In the genomic region with DNA sequence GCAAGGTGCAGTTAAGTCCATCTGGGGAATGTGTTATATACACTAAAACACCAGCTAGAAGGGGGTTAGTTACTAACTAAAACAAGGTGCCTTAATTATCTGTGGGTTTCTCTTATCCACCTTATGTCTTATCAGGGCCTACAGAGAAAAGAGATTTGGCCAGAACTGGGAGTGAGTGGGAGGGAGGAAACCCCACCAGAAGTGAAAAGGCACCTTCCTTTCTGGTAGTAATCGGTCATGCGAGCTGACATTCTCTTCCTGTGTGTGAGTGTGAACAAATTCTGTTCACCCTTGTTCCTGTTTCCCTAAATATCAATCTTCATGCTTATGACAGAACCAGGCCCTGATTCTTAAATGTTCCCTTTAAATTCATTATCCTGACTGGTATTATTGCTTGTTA, we compare ENCODE assay signal across 14 cellular contexts. TPM values are rescaled to one million over a fixed set of nuclear protein-coding genes. Genes with fewer than 3 reads are reported as not detected.
DNase-seq lines count a peak whose midpoint lies in the region; ATAC-seq and TF ChIP-seq lines count a peak whose summit lies in the region.
"Had no signal": no experiment of that assay in that cellular context is flagged by ENCODE, and none has a peak within 500 bp of the region (broad histone marks: within the 10 kb centered on the region; RNA-seq: fewer than 3 reads in every experiment).

No MANE protein-coding gene starts in this region.

- no peak overlapping the region for H3K14ac ChIP-seq in trophoblast cell (ENCODE audit: low read length)

- no peaks in the 10 kb centered on the region for H3K9me3 Mint-ChIP-seq in activated CD8-positive, alpha-beta T cell treated with anti-CD3 and anti-CD28 coated beads for 36 hours
- no peaks in the 10 kb centered on the region for H3K9me3 Mint-ChIP-seq in activated CD8-positive, alpha-beta T cell treated with anti-CD3 and anti-CD28 coated beads, Interleukin-2, amount 10 ng/mL, durations not matched to agents 7 days and 5 days (ENCODE audit: insufficient read depth)
- no peaks in the 10 kb centered on the region for H3K9me3 Mint-ChIP-seq in stimulated activated naive B cell treated with anti-CD40 and anti-IgM and Interleukin-4, amounts not matched to agents 10 μg/mL and 1 μg/mL and 100 μg/mL, for 72 hours
- H3K9me3 Mint-ChIP-seq: type B pancreatic cell had no signal

- intact Hi-C loops in activated CD8-positive, alpha-beta T cell treated with anti-CD3 and anti-CD28 coated beads for 36 hours (cut with micrococcal nuclease) = loop anchor here (1.0 kb wide), 1 partner anchor 81 kb away; no protein-coding TSS in a partner anchor
- intact Hi-C loops in right cardiac atrium (cut with DNase I) = loop anchor here in 3 of 4 donors (5.0 to 10.0 kb wide), 4 partner anchors 75 to 597 kb away; no protein-coding TSS in a partner anchor

- POLR2A ChIA-PET in activated CD8-positive, alpha-beta T cell treated with anti-CD3 and anti-CD28 coated beads for 36 hours (lab: Charles Lee) = interaction anchor here (0.9 kb wide), 1 partner anchor 81 kb away, joined by 5 read pairs; no protein-coding TSS in a partner anchor
- POLR2A ChIA-PET in activated CD8-positive, alpha-beta T cell treated with anti-CD3 and anti-CD28 coated beads, Interleukin-2, amount 10 ng/mL, durations not matched to agents 7 days and 5 days (lab: Charles Lee) = no interaction called here

- no peak overlapping the region for H4K91ac ChIP-seq in trophoblast cell (ENCODE audit: low read depth, low read length)

- no peak for TF ChIP-seq CTCF in activated CD8-positive, alpha-beta T cell treated with anti-CD3 and anti-CD28 coated beads for 36 hours (IDR thresholded peaks at IDR 0.05)

- H3K4ac ChIP-seq in trophoblast cell (ENCODE audit: low read depth, low read length) = no peak overlapping the region

- H3K4me1 ChIP-seq in trophoblast cell (ENCODE audit: control insufficient read depth in 1 of 2, insufficient read depth in 2 of 2, low read length in 2 of 2) = no peaks in the 10 kb centered on the region
- no peaks in the 10 kb centered on the region for H3K4me1 ChIP-seq in right cardiac atrium (ENCODE audit: control insufficient read depth, insufficient read depth, low read length)
- H3K4me1 ChIP-seq: A549, body of pancreas had no signal

- DNase-seq in activated CD8-positive, alpha-beta T cell treated with anti-CD3 and anti-CD28 coated beads for 36 hours = peak; percentile 32
- no peak for DNase-seq in activated CD8-positive, alpha-beta T cell treated with anti-CD3 and anti-CD28 coated beads, Interleukin-2, amount 10 ng/mL, durations not matched to agents 7 days and 5 days
- peak; percentile 21 for DNase-seq in stimulated activated naive B cell treated with anti-CD40 and anti-IgM and Interleukin-4, amounts not matched to agents 10 μg/mL and 1 μg/mL and 100 μg/mL, for 72 hours
- DNase-seq in trophoblast cell (no peak), right cardiac atrium (no peak), NAMALWA (ENCODE audit: low spot score) (no peak)
- DNase-seq: body of pancreas, GF-D8, NCI-H1436, RPMI8226 had no signal

- no peak overlapping the region for H3K9ac ChIP-seq in trophoblast cell (ENCODE audit: low read length)

- no peaks in the 10 kb centered on the region for H3K36me3 ChIP-seq in trophoblast cell (ENCODE audit: control insufficient read depth in 1 of 2, insufficient read depth in 2 of 2, low read length in 2 of 2)

- H2BK5ac ChIP-seq in trophoblast cell (ENCODE audit: low read depth, low read length, poor library complexity) = no peak overlapping the region

- H3K4me1 Mint-ChIP-seq in activated CD8-positive, alpha-beta T cell treated with anti-CD3 and anti-CD28 coated beads for 36 hours (ENCODE audit: low read depth) = peaks cover 17% of the 10 kb centered on the region
- H3K4me1 Mint-ChIP-seq in activated CD8-positive, alpha-beta T cell treated with anti-CD3 and anti-CD28 coated beads, Interleukin-2, amount 10 ng/mL, durations not matched to agents 7 days and 5 days (ENCODE audit: low read depth) = peaks cover 11% of the 10 kb centered on the region
- H3K4me1 Mint-ChIP-seq in stimulated activated naive B cell treated with anti-CD40 and anti-IgM and Interleukin-4, amounts not matched to agents 10 μg/mL and 1 μg/mL and 100 μg/mL, for 72 hours = peaks cover 23 to 26% of the 10 kb centered on the region in 2 donors

- no peak overlapping the region for H3K18ac ChIP-seq in trophoblast cell (ENCODE audit: low read length)

- H3K9me3 ChIP-seq in trophoblast cell (ENCODE audit: insufficient read depth, low read depth, low read length) = no peaks in the 10 kb centered on the region
- no peaks in the 10 kb centered on the region for H3K9me3 ChIP-seq in right cardiac atrium (ENCODE audit: control insufficient read depth, low read length)
- H3K9me3 ChIP-seq: A549, body of pancreas had no signal

- peak; percentile 62 for ATAC-seq in activated CD8-positive, alpha-beta T cell treated with anti-CD3 and anti-CD28 coated beads for 36 hours
- ATAC-seq in activated CD8-positive, alpha-beta T cell treated with anti-CD3 and anti-CD28 coated beads, Interleukin-2, amount 10 ng/mL, durations not matched to agents 7 days and 5 days = no peak
- ATAC-seq in HG02588 (IDR thresholded peaks at IDR 0.05; ENCODE audit: unreplicated experiment) (peak; percentile 77), HG03558 (IDR thresholded peaks at IDR 0.05; ENCODE audit: extremely low read depth, unreplicated experiment) (peak; percentile 51), right cardiac atrium (no peak)
- peak; percentile 78 to 87 for ATAC-seq in stimulated activated naive B cell treated with anti-CD40 and anti-IgM and Interleukin-4, amounts not matched to agents 10 μg/mL and 1 μg/mL and 100 μg/mL, for 72 hours (replicated peaks)
- ATAC-seq: A549, body of pancreas had no signal

- H3K27ac ChIP-seq in trophoblast cell (ENCODE audit: low read depth, low read length) = no peak overlapping the region
- H3K27ac ChIP-seq in right cardiac atrium (ENCODE audit: low read length) = no peak overlapping the region
- H3K27ac ChIP-seq: A549, body of pancreas had no signal

- H3K27me3 ChIP-seq in trophoblast cell (ENCODE audit: insufficient read depth, low read length) (no peaks in the 10 kb centered on the region), right cardiac atrium (ENCODE audit: control insufficient read depth, insufficient read depth) (no peaks in the 10 kb centered on the region)
- H3K27me3 ChIP-seq: body of pancreas had no signal

- WGBS in trophoblast cell (ENCODE audit: extremely low coverage, insufficient coverage, insufficient read length) = no CpG with 5 or more reads among the region's 2 CpGs
- WGBS in right cardiac atrium = 62% methylated on average over 2 of the region's 2 CpGs

- CTCF ChIA-PET in activated CD8-positive, alpha-beta T cell treated with anti-CD3 and anti-CD28 coated beads for 36 hours (lab: Charles Lee) = interaction anchor here (1.1 to 9.6 kb wide), 5 partner anchors 9 to 175 kb away, joined by 3 to 172 read pairs (median 5); no protein-coding TSS in a partner anchor
- CTCF ChIA-PET in activated CD8-positive, alpha-beta T cell treated with anti-CD3 and anti-CD28 coated beads, Interleukin-2, amount 10 ng/mL, durations not matched to agents 7 days and 5 days (lab: Charles Lee) = interaction anchor here (0.8 to 2.9 kb wide), 2 partner anchors 12 to 81 kb away, joined by 3 to 25 read pairs; no protein-coding TSS in a partner anchor

- H3K36me3 Mint-ChIP-seq in activated CD8-positive, alpha-beta T cell treated with anti-CD3 and anti-CD28 coated beads for 36 hours (ENCODE audit: low read depth) = no peaks in the 10 kb centered on the region
- H3K36me3 Mint-ChIP-seq in activated CD8-positive, alpha-beta T cell treated with anti-CD3 and anti-CD28 coated beads, Interleukin-2, amount 10 ng/mL, durations not matched to agents 7 days and 5 days (ENCODE audit: low read depth) = no peaks in the 10 kb centered on the region
- no peaks in the 10 kb centered on the region for H3K36me3 Mint-ChIP-seq in stimulated activated naive B cell treated with anti-CD40 and anti-IgM and Interleukin-4, amounts not matched to agents 10 μg/mL and 1 μg/mL and 100 μg/mL, for 72 hours
- H3K36me3 Mint-ChIP-seq: type B pancreatic cell had no signal

- H3K23ac ChIP-seq in trophoblast cell (ENCODE audit: low read length) = no peak overlapping the region

- no peak overlapping the region for H2BK12ac ChIP-seq in trophoblast cell (ENCODE audit: low read length)

- H3K27ac Mint-ChIP-seq in activated CD8-positive, alpha-beta T cell treated with anti-CD3 and anti-CD28 coated beads for 36 hours = no peak overlapping the region
- H3K27ac Mint-ChIP-seq in activated CD8-positive, alpha-beta T cell treated with anti-CD3 and anti-CD28 coated beads, Interleukin-2, amount 10 ng/mL, durations not matched to agents 7 days and 5 days = no peak overlapping the region
- H3K27ac Mint-ChIP-seq in stimulated activated naive B cell treated with anti-CD40 and anti-IgM and Interleukin-4, amounts not matched to agents 10 μg/mL and 1 μg/mL and 100 μg/mL, for 72 hours = peak overlapping the region; percentile 44
- H3K27ac Mint-ChIP-seq: type B pancreatic cell had no signal

- H4K12ac ChIP-seq in trophoblast cell (ENCODE audit: low read depth, low read length) = no peak overlapping the region

- H3K4me3 Mint-ChIP-seq in activated CD8-positive, alpha-beta T cell treated with anti-CD3 and anti-CD28 coated beads for 36 hours = no peak overlapping the region
- no peak overlapping the region for H3K4me3 Mint-ChIP-seq in activated CD8-positive, alpha-beta T cell treated with anti-CD3 and anti-CD28 coated beads, Interleukin-2, amount 10 ng/mL, durations not matched to agents 7 days and 5 days
- peak overlapping the region in 1 of 2 donors; percentile 27 for H3K4me3 Mint-ChIP-seq in stimulated activated naive B cell treated with anti-CD40 and anti-IgM and Interleukin-4, amounts not matched to agents 10 μg/mL and 1 μg/mL and 100 μg/mL, for 72 hours
- H3K4me3 Mint-ChIP-seq: type B pancreatic cell had no signal

- no peaks in the 10 kb centered on the region for H3K79me1 ChIP-seq in trophoblast cell (ENCODE audit: low read length)

- H2AFZ ChIP-seq in trophoblast cell (ENCODE audit: insufficient read depth, low read length, poor library complexity) = no peak overlapping the region

- no peak overlapping the region for H2BK120ac ChIP-seq in trophoblast cell (ENCODE audit: insufficient read depth, low read length, poor library complexity)

- H2AK5ac ChIP-seq in trophoblast cell (ENCODE audit: low read length) = no peak overlapping the region

- H4K8ac ChIP-seq in trophoblast cell (ENCODE audit: low read depth, low read length) = no peak overlapping the region

- no peaks in the 10 kb centered on the region for H3K79me2 ChIP-seq in trophoblast cell (ENCODE audit: control insufficient read depth, insufficient read depth, low read length, poor library complexity)

- H3K27me3 Mint-ChIP-seq in activated CD8-positive, alpha-beta T cell treated with anti-CD3 and anti-CD28 coated beads for 36 hours = peaks cover 3% of the 10 kb centered on the region
- H3K27me3 Mint-ChIP-seq in activated CD8-positive, alpha-beta T cell treated with anti-CD3 and anti-CD28 coated beads, Interleukin-2, amount 10 ng/mL, durations not matched to agents 7 days and 5 days (ENCODE audit: low read depth) = no peaks in the 10 kb centered on the region
- H3K27me3 Mint-ChIP-seq in stimulated activated naive B cell treated with anti-CD40 and anti-IgM and Interleukin-4, amounts not matched to agents 10 μg/mL and 1 μg/mL and 100 μg/mL, for 72 hours = peaks cover 0 to 1% of the 10 kb centered on the region in 2 donors

- H3K4me2 ChIP-seq in trophoblast cell (ENCODE audit: low read length) = no peak overlapping the region
- H3K4me2 ChIP-seq: A549 had no signal

- H3K4me3 ChIP-seq in trophoblast cell (ENCODE audit: low read depth, low read length) (no peak overlapping the region), right cardiac atrium (ENCODE audit: low read length) (no peak overlapping the region)
- H3K4me3 ChIP-seq: A549, body of pancreas had no signal

RNA-seq across cellular contexts. Expression of gene SRPX2, which starts 43.5 kb away (rescaled TPM):
- total RNA-seq in activated CD8-positive, alpha-beta T cell treated with anti-CD3 and anti-CD28 coated beads for 36 hours = not detected
- total RNA-seq in activated CD8-positive, alpha-beta T cell treated with anti-CD3 and anti-CD28 coated beads, Interleukin-2, amount 10 ng/mL, durations not matched to agents 7 days and 5 days = not detected
- 1.0 and 1.6 TPM in 2 replicates for polyA plus RNA-seq in trophoblast cell (2013)
- total RNA-seq in right cardiac atrium = 10 to 100 TPM in 1 of 4 donors, 1 to 10 TPM in 3; 2.5 to 27.6 (median 4.8) TPM
- 4.1 TPM for polyA plus RNA-seq in right cardiac atrium

RNA-seq across cellular contexts. Expression of gene SYTL4, which starts 44.4 kb away (rescaled TPM):
- total RNA-seq in activated CD8-positive, alpha-beta T cell treated with anti-CD3 and anti-CD28 coated beads for 36 hours = not detected
- total RNA-seq in activated CD8-positive, alpha-beta T cell treated with anti-CD3 and anti-CD28 coated beads, Interleukin-2, amount 10 ng/mL, durations not matched to agents 7 days and 5 days = not detected
- 0.17 and 0.75 TPM in 2 replicates for polyA plus RNA-seq in trophoblast cell (2013)
- 1 to 10 TPM; 3.2 to 6.7 (median 4.9) TPM for total RNA-seq in right cardiac atrium
- 3.4 TPM for polyA plus RNA-seq in right cardiac atrium

RNA-seq across cellular contexts. Expression of gene TSPAN6, which starts 50.9 kb away (rescaled TPM):
- under 1 TPM; 0.36 to 0.43 TPM for total RNA-seq in activated CD8-positive, alpha-beta T cell treated with anti-CD3 and anti-CD28 coated beads for 36 hours
- total RNA-seq in activated CD8-positive, alpha-beta T cell treated with anti-CD3 and anti-CD28 coated beads, Interleukin-2, amount 10 ng/mL, durations not matched to agents 7 days and 5 days = not detected
- 51.6 and 52.2 TPM in 2 replicates for polyA plus RNA-seq in trophoblast cell (2013)
- 10 to 100 TPM in 1 of 4 donors, 1 to 10 TPM in 3; 6.2 to 10.2 (median 8.8) TPM for total RNA-seq in right cardiac atrium
- 11.9 TPM for polyA plus RNA-seq in right cardiac atrium

Comparison
In these comparisons a context has a peak if more than half of its experiments do, and no peak if none do; other contexts are left out.
1. ATAC-seq: peak in activated CD8-positive, alpha-beta T cell treated with anti-CD3 and anti-CD28 coated beads for 36 hours (single experiment), HG02588 (single experiment), HG03558 (single experiment) and stimulated activated naive B cell treated with anti-CD40 and anti-IgM and Interleukin-4, amounts not matched to agents 10 μg/mL and 1 μg/mL and 100 μg/mL, for 72 hours (2 of 2); none in activated CD8-positive, alpha-beta T cell treated with anti-CD3 and anti-CD28 coated beads, Interleukin-2, amount 10 ng/mL, durations not matched to agents 7 days and 5 days (single experiment) and right cardiac atrium (0 of 2).
2. DNase-seq: peak in activated CD8-positive, alpha-beta T cell treated with anti-CD3 and anti-CD28 coated beads for 36 hours (single experiment) and stimulated activated naive B cell treated with anti-CD40 and anti-IgM and Interleukin-4, amounts not matched to agents 10 μg/mL and 1 μg/mL and 100 μg/mL, for 72 hours (single experiment); none in activated CD8-positive, alpha-beta T cell treated with anti-CD3 and anti-CD28 coated beads, Interleukin-2, amount 10 ng/mL, durations not matched to agents 7 days and 5 days (single experiment), trophoblast cell (0 of 2), right cardiac atrium (0 of 3) and NAMALWA (single experiment).
3. RNA of gene SYTL4, which starts 44.4 kb away (total RNA-seq): 3.2 to 6.7 TPM in right cardiac atrium; not detected in activated CD8-positive, alpha-beta T cell treated with anti-CD3 and anti-CD28 coated beads for 36 hours and not detected in activated CD8-positive, alpha-beta T cell treated with anti-CD3 and anti-CD28 coated beads, Interleukin-2, amount 10 ng/mL, durations not matched to agents 7 days and 5 days; every median in the first group is over 4 times any median in the second.
4. RNA of gene TSPAN6, which starts 50.9 kb away (total RNA-seq): 6.2 to 10.2 TPM in right cardiac atrium; 0.36 to 0.43 TPM in activated CD8-positive, alpha-beta T cell treated with anti-CD3 and anti-CD28 coated beads for 36 hours and not detected in activated CD8-positive, alpha-beta T cell treated with anti-CD3 and anti-CD28 coated beads, Interleukin-2, amount 10 ng/mL, durations not matched to agents 7 days and 5 days; every median in the first group is over 4 times any median in the second.